In the genomic region with DNA sequence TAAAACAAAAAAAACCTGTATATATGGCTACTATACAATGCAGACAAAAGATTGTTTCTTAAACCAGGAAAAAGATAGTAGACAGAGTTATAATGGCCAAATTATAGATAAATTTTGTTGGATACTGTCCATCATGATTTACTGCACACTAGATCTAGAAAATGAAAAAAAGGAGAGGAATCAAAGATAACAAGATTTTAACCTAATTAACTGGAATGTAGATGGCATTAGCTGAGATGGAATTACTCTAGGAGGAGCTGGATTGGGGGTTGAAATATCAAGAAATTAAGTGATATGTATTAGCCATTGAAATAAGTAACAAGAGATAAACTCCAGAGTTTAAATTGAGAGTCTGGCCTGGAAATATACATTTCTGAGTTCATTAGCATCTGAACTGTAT, we compare ENCODE assay signal across 6 cellular contexts.
"Had no signal": no experiment of that assay in that cellular context is flagged by ENCODE, and none has a peak within 500 bp of the region (broad histone marks: within the 10 kb centered on the region; RNA-seq: fewer than 3 reads in every experiment).

No MANE protein-coding gene starts in this region.

- H3K9ac ChIP-seq: GM23248 had no signal

- H2AFZ ChIP-seq: GM23248 had no signal

- H3K27ac ChIP-seq: GM23248 had no signal

- DNase-seq: GM23248, GOT3, H7, IMR-90 had no signal

- H3K4me3 ChIP-seq: GM23248, HAP-1, K562 had no signal

- H3K9me3 ChIP-seq: HAP-1 had no signal

- H3K4me1 ChIP-seq: HAP-1 had no signal

- H3K36me3 ChIP-seq: HAP-1 had no signal

- ATAC-seq: K562 had no signal
